ENCODE assay signal across 17 cellular contexts in the genomic region with DNA sequence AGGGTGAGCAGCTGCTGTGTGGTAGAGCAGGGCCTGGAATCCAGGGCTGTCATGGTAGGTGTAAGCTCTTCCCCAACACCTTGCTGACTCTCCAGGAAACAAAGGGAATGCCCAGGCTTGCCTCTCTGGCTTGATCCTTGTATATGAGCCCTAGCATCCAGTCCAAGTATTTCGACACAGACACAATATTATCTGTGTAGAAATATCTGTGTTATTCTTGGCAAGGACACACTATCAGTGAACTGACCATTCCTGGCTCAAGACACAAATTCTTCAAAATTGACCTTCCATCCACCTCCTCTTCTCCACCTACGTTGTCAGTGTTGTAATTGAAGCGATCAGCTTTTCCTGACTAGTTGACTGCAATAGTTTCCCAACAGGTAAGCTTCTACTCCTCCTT.
DNase-seq lines count a peak whose midpoint lies in the region; ATAC-seq and TF ChIP-seq lines count a peak whose summit lies in the region.
"Had no signal": no experiment of that assay in that cellular context is flagged by ENCODE, and none has a peak within 500 bp of the region (broad histone marks: within the 10 kb centered on the region; RNA-seq: fewer than 3 reads in every experiment).

No MANE protein-coding gene starts in this region.

- H3K27ac ChIP-seq in brain microvascular endothelial cell (no peak overlapping the region), right lobe of liver (no peak overlapping the region)
- H3K27ac ChIP-seq: coronary artery, pancreas, thoracic aorta had no signal

- ATAC-seq in right lobe of liver (peak; percentile 85 to 96 (median 94)), HG02678 (IDR thresholded peaks at IDR 0.05; ENCODE audit: unreplicated experiment) (no peak)
- ATAC-seq: stimulated activated naive B cell treated with anti-CD40 and anti-IgM and Interleukin-4, amounts not matched to agents 10 μg/mL and 1 μg/mL and 100 μg/mL, for 72 hours had no signal

- TF ChIP-seq CTCF in AG09309 (IDR thresholded peaks at IDR 0.05; ENCODE audit: control insufficient read depth, insufficient read depth, low read depth, low read length, missing control alignments) (no peak), brain microvascular endothelial cell (IDR thresholded peaks at IDR 0.05; ENCODE audit: low read depth, low read length, missing control alignments) (no peak), fibroblast of pulmonary artery (IDR thresholded peaks at IDR 0.05; ENCODE audit: low read length, missing control alignments) (no peak), right lobe of liver (IDR thresholded peaks at IDR 0.05) (no peak)

- intact Hi-C loops in right lobe of liver (cut with DNase I) = no loop called here

- peaks cover 0 to 7% (median 4%) of the 10 kb centered on the region in 4 donors for H3K4me1 ChIP-seq in right lobe of liver
- H3K4me1 ChIP-seq: pancreas had no signal

- H3K9me3 ChIP-seq in right lobe of liver = no peaks in the 10 kb centered on the region
- H3K9me3 ChIP-seq: pancreas, thoracic aorta had no signal

- TF ChIP-seq POLR2A in right lobe of liver (IDR thresholded peaks at IDR 0.05) = no peak

- H3K27me3 ChIP-seq in brain microvascular endothelial cell (replicated peaks) (no peaks in the 10 kb centered on the region), right lobe of liver (no peaks in the 10 kb centered on the region)
- H3K27me3 ChIP-seq: pancreas had no signal

- H3K4me3 ChIP-seq in AG09309 (ENCODE audit: control insufficient read depth, low read depth, low read length) (no peak overlapping the region), brain microvascular endothelial cell (ENCODE audit: low read depth, low read length) (no peak overlapping the region), fibroblast of pulmonary artery (replicated peaks; ENCODE audit: low read depth, low read length) (no peak overlapping the region), right lobe of liver (no peak overlapping the region)
- H3K4me3 ChIP-seq: coronary artery, pancreas, thoracic aorta had no signal

- in situ Hi-C loops in brain microvascular endothelial cell (cut with HindIII; ENCODE audit: low pct_ligation_motif_present, low sequenced_read_pairs) = no loop called here

- H3K36me3 ChIP-seq in brain microvascular endothelial cell (replicated peaks) (no peaks in the 10 kb centered on the region), right lobe of liver (no peaks in the 10 kb centered on the region)
- H3K36me3 ChIP-seq: pancreas, thoracic aorta had no signal

- DNase-seq in AG09309 (ENCODE audit: low read depth) (peak; percentile 16), brain microvascular endothelial cell (peak; percentile 3), fibroblast of pulmonary artery (ENCODE audit: low read depth) (peak; percentile 67), right lobe of liver (no peak), NK-92 (lab: John Stamatoyannopoulos, UW; ENCODE audit: unreplicated experiment) (no peak), HPDE6-E6E7 (ENCODE audit: extremely low spot score) (no peak), NCI-H345 (lab: John Stamatoyannopoulos, UW) (no peak)
- DNase-seq: GF-D8; glutamatergic neuron; NCI-H2107; NCI-H524 treated with DMSO at 0.1 percent for 48 hours; pancreas; stimulated activated CD4-positive, alpha-beta T cell treated with anti-CD3 and anti-CD28 coated beads, Interleukin-2, amount 100 ng/mL, for 24 hours; stimulated activated naive B cell treated with anti-CD40 and anti-IgM and Interleukin-4, amounts not matched to agents 10 μg/mL and 1 μg/mL and 100 μg/mL, for 72 hours had no signal

- WGBS in right lobe of liver (ENCODE audit: insufficient coverage, low coverage, low lambda C conversion rate, missing lambda C conversion rate) = 5% methylated on average over 3 of the region's 3 CpGs

Comparison
In these comparisons a context has a peak if more than half of its experiments do, and no peak if none do; other contexts are left out.
1. DNase-seq: peak in AG09309 (single experiment), brain microvascular endothelial cell (single experiment) and fibroblast of pulmonary artery (single experiment); none in right lobe of liver (0 of 3), NK-92 (single experiment), HPDE6-E6E7 (single experiment) and NCI-H345 (single experiment).